In the genomic region with DNA sequence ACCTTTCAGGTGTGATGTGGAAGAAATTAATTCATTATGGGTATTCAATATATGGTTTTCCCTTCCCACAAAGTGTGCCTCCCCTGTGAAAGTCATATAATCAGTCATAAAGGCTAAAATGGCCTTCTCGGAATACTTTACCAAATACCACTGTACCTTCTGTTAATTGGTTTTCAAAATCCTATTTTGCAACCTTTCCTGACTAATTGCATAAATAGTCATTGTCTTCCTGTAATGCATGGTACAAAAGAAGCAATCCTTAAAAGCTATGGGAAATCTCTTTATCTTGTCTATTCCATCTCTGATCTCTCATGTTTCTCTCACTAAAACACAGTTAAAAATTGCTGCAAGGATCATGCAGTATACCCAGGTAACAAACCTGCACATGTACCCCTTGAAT, we compare ENCODE assay signal across 17 cellular contexts. TPM values are rescaled to one million over a fixed set of nuclear protein-coding genes. Genes with fewer than 3 reads are reported as not detected.
DNase-seq lines count a peak whose midpoint lies in the region; ATAC-seq and TF ChIP-seq lines count a peak whose summit lies in the region.
"Had no signal": no experiment of that assay in that cellular context is flagged by ENCODE, and none has a peak within 500 bp of the region (broad histone marks: within the 10 kb centered on the region; RNA-seq: fewer than 3 reads in every experiment).

No MANE protein-coding gene starts in this region.

- ATAC-seq in foreskin keratinocyte (no peak), HG02981 (IDR thresholded peaks at IDR 0.05; ENCODE audit: unreplicated experiment) (no peak), HG03571 (IDR thresholded peaks at IDR 0.05; ENCODE audit: unreplicated experiment) (no peak)

- DNase-seq in HCEC 1CT (peak; percentile 52), SJSA1 (ENCODE audit: low read depth in 1 of 2, low spot score in 2 of 2) (no peak), foreskin keratinocyte (peak in 1 of 2 donors; percentile 49)
- no peak for DNase-seq in stimulated activated CD4-positive, alpha-beta T cell treated with anti-CD3 and anti-CD28 coated beads, Interleukin-2, amount 100 ng/mL, for 48 hours
- no peak for DNase-seq in CD4-positive, alpha-beta memory T cell
- DNase-seq: AML-193, DMS79 treated with DMSO at 0.1 percent for 48 hours, GDM1, NCI-H2029 treated with DMSO at 0.1 percent for 48 hours, NCI-H2171 treated with DMSO at 0.1 percent for 48 hours, NCI-H446 treated with DMSO at 0.1 percent for 48 hours, T-helper 1 cell had no signal

- no peak overlapping the region for H3K4me3 ChIP-seq in SJSA1
- H3K4me3 ChIP-seq in CD4-positive, alpha-beta memory T cell (ENCODE audit: low read length in 2 of 2), result no peak overlapping the region
- H3K4me3 ChIP-seq: HAP-1, K562 had no signal

- peak overlapping the region in 1 of 7 donors; percentile 35 for H3K27ac Mint-ChIP-seq in CD4-positive, alpha-beta memory T cell

- H3K27ac ChIP-seq in SJSA1 (peak overlapping the region; percentile 50), foreskin keratinocyte (peak overlapping the region; percentile 8)
- no peak overlapping the region for H3K27ac ChIP-seq in CD4-positive, alpha-beta memory T cell (ENCODE audit: low read depth, low read length)
- H3K27ac ChIP-seq: C4-2B had no signal

- CTCF ChIA-PET in CD4-positive, alpha-beta memory T cell (lab: Charles Lee; ENCODE audit: partially characterized antibody), result no interaction called here

- H3K27me3 ChIP-seq in SJSA1 (replicated peaks) (no peaks in the 10 kb centered on the region), foreskin keratinocyte (no peaks in the 10 kb centered on the region)
- no peaks in the 10 kb centered on the region for H3K27me3 ChIP-seq in CD4-positive, alpha-beta memory T cell (ENCODE audit: insufficient read depth, low read length)

- intact Hi-C loops in CD4-positive, alpha-beta memory T cell (cut with micrococcal nuclease), result no loop called here

- no peaks in the 10 kb centered on the region for H3K36me3 Mint-ChIP-seq in CD4-positive, alpha-beta memory T cell

- H3K27me3 Mint-ChIP-seq in CD4-positive, alpha-beta memory T cell, result peaks cover 0 to 2% of the 10 kb centered on the region in 2 donors

- H3K9me3 Mint-ChIP-seq in CD4-positive, alpha-beta memory T cell, result peaks cover 0 to 1% (median 0%) of the 10 kb centered on the region in 8 donors

- TF ChIP-seq CTCF in foreskin keratinocyte (conservative IDR thresholded peaks at IDR 0.05), result no peak

- POLR2A ChIA-PET in CD4-positive, alpha-beta memory T cell (lab: Charles Lee; ENCODE audit: partially characterized antibody), result no interaction called here

- H3K4me1 ChIP-seq in SJSA1 (replicated peaks) (peaks cover 34% of the 10 kb centered on the region), foreskin keratinocyte (peaks cover 12% of the 10 kb centered on the region)
- H3K4me1 ChIP-seq in CD4-positive, alpha-beta memory T cell (ENCODE audit: insufficient read depth, low read length), result no peaks in the 10 kb centered on the region
- H3K4me1 ChIP-seq: HAP-1 had no signal

- H3K9me3 ChIP-seq in SJSA1 (replicated peaks), result no peaks in the 10 kb centered on the region
- no peaks in the 10 kb centered on the region for H3K9me3 ChIP-seq in CD4-positive, alpha-beta memory T cell (ENCODE audit: control insufficient read depth in 1 of 2, low read length in 2 of 2)
- H3K9me3 ChIP-seq: HAP-1 had no signal

- peaks cover 0 to 2% (median 0%) of the 10 kb centered on the region in 4 donors for H3K4me1 Mint-ChIP-seq in CD4-positive, alpha-beta memory T cell

- no peaks in the 10 kb centered on the region for H3K36me3 ChIP-seq in SJSA1
- H3K36me3 ChIP-seq in CD4-positive, alpha-beta memory T cell (ENCODE audit: insufficient read depth, low read length), result no peaks in the 10 kb centered on the region
- H3K36me3 ChIP-seq: HAP-1 had no signal

- H3K4me3 Mint-ChIP-seq in CD4-positive, alpha-beta memory T cell, result no peak overlapping the region

RNA-seq across cellular contexts. Expression of a gene that starts 44.3 kb away (rescaled TPM):
- 54.7 and 58.1 TPM in 2 replicates for total RNA-seq in SJSA1 (2014; rRNA removed; shearing (Covaris generic))
- total RNA-seq in foreskin keratinocyte, result 37.9 and 45.5 TPM in 2 replicates
- polyA plus RNA-seq in foreskin keratinocyte, result 10.6 and 15.7 TPM in 2 replicates
- total RNA-seq in CD4-positive, alpha-beta memory T cell, result 10 to 100 TPM; 26.3 to 29.7 TPM
- polyA plus RNA-seq in CD4-positive, alpha-beta memory T cell, result 10 to 100 TPM; 13.0 to 14.7 TPM

RNA-seq across cellular contexts. Expression of a gene that starts 57.6 kb away (rescaled TPM):
- total RNA-seq in SJSA1 (2014; rRNA removed; shearing (Covaris generic)), result not detected in 2 replicates
- total RNA-seq in foreskin keratinocyte, result 0.03 and 0.04 TPM in 2 replicates
- 0.03 TPM in 1 of 2 replicates, not detected in the other for polyA plus RNA-seq in foreskin keratinocyte
- not detected for total RNA-seq in CD4-positive, alpha-beta memory T cell
- under 1 TPM in 1 of 2 donors, not detected in 1; 0.13 TPM for polyA plus RNA-seq in CD4-positive, alpha-beta memory T cell
